In the genomic region with DNA sequence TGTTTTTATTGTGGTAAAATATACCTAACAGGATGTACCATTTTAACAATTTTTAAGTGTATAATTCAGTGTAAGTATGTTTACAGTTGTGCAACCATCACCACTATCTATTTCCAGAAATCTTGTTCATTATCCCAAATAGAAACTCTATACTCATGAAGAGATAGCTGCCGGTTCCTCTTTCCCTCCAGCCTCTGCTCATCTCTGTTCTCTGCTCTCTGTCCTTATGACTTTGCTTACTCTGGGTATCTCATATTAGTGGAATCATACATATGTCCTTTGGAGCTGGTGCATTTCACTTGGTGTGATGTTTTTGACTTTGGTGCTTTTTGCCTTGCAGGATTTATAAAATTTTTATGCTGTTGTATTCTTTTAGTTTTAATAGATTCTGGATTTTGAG, we compare ENCODE assay signal across 29 cellular contexts. TPM values are rescaled to one million over a fixed set of nuclear protein-coding genes. Genes with fewer than 3 reads are reported as not detected.
DNase-seq lines count a peak whose midpoint lies in the region; ATAC-seq and TF ChIP-seq lines count a peak whose summit lies in the region.
"Had no signal": no experiment of that assay in that cellular context is flagged by ENCODE, and none has a peak within 500 bp of the region (broad histone marks: within the 10 kb centered on the region; RNA-seq: fewer than 3 reads in every experiment).

No MANE protein-coding gene starts in this region.

- no peak overlapping the region for H3K4me3 ChIP-seq in CD8-positive, alpha-beta T cell (ENCODE audit: low read depth, low read length)
- no peak overlapping the region for H3K4me3 ChIP-seq in left ventricle myocardium inferior
- H3K4me3 ChIP-seq: coronary artery, GM23248, PC-9, SJSA1, smooth muscle cell, stomach had no signal

- H3K36me3 ChIP-seq in CD8-positive, alpha-beta T cell (ENCODE audit: insufficient read depth, low read length): peaks cover 27% of the 10 kb centered on the region
- peaks cover 41% of the 10 kb centered on the region for H3K36me3 ChIP-seq in left ventricle myocardium inferior

- H3K9me3 Mint-ChIP-seq in CD8-positive, alpha-beta T cell: peaks cover 10% of the 10 kb centered on the region
- peaks cover 11% of the 10 kb centered on the region for H3K9me3 Mint-ChIP-seq in dendritic cell treated with granulocyte-macrophage colony-stimulating factor and Interleukin-4, amounts not matched to agents 40 ng/mL and 50 ng/mL, for 4 days

- peaks cover 87% of the 10 kb centered on the region for H3K4me1 Mint-ChIP-seq in CD8-positive, alpha-beta T cell (ENCODE audit: low read depth)
- H3K4me1 Mint-ChIP-seq in dendritic cell treated with granulocyte-macrophage colony-stimulating factor and Interleukin-4, amounts not matched to agents 40 ng/mL and 50 ng/mL, for 4 days (ENCODE audit: low read depth): peaks cover 21% of the 10 kb centered on the region

- H3K4me3 Mint-ChIP-seq in CD8-positive, alpha-beta T cell: peak overlapping the region; percentile 2
- no peak overlapping the region for H3K4me3 Mint-ChIP-seq in dendritic cell treated with granulocyte-macrophage colony-stimulating factor and Interleukin-4, amounts not matched to agents 40 ng/mL and 50 ng/mL, for 4 days
- H3K4me3 Mint-ChIP-seq: activated T-helper 1 cell treated with anti-CD3 and anti-CD28 coated beads, Interleukin-12 subunit alpha, Interleukin-12 subunit beta, Interleukin-2, Interleukin-4 antibody, amounts not matched to agents 30 ng/mL and 10 ng/mL and 1 ng/mL, durations not matched to agents 14 hours and 24 hours and 36 hours; HFFc6; naive B cell had no signal

- DNase-seq in SIG-M5 treated with dmso at 0.1 percent for 504 hours (lab: John Stamatoyannopoulos, UW; ENCODE audit: unreplicated experiment) (peak; percentile 74), SIG-M5 (lab: John Stamatoyannopoulos, UW) (no peak), OCI-M1 (lab: John Stamatoyannopoulos, UW) (peak; percentile 33), left ventricle myocardium inferior (no peak)
- no peak for DNase-seq in CD8-positive, alpha-beta T cell
- DNase-seq: activated CD4-positive, alpha-beta T cell treated with anti-CD3 and anti-CD28 coated beads, Interleukin-2, amount 50 U/mL, for 4 hours; amniotic stem cell; COR-L47; DND-41; glutamatergic neuron; GM23248; HFFc6; naive B cell; NCI-H1105; NCI-H2029 treated with DMSO at 0.1 percent for 48 hours; NCI-H345; NCI-H774; PC-9; stomach; T-helper 2 cell; trophoblast cell had no signal

- intact Hi-C loops in CD8-positive, alpha-beta T cell (cut with DNase I, micrococcal nuclease): no loop called here
- intact Hi-C loops in dendritic cell treated with granulocyte-macrophage colony-stimulating factor and Interleukin-4, amounts not matched to agents 40 ng/mL and 50 ng/mL, for 4 days (cut with micrococcal nuclease): no loop called here
- intact Hi-C loops in left ventricle myocardium inferior (cut with micrococcal nuclease): no loop called here

- no peaks in the 10 kb centered on the region for H3K27me3 Mint-ChIP-seq in CD8-positive, alpha-beta T cell (ENCODE audit: low read depth)
- no peaks in the 10 kb centered on the region for H3K27me3 Mint-ChIP-seq in dendritic cell treated with granulocyte-macrophage colony-stimulating factor and Interleukin-4, amounts not matched to agents 40 ng/mL and 50 ng/mL, for 4 days
- H3K27me3 Mint-ChIP-seq: naive B cell had no signal

- no peaks in the 10 kb centered on the region for H3K9me3 ChIP-seq in CD8-positive, alpha-beta T cell (ENCODE audit: low read length)
- H3K9me3 ChIP-seq in left ventricle myocardium inferior (replicated peaks): peaks cover 10% of the 10 kb centered on the region
- H3K9me3 ChIP-seq: SJSA1 had no signal

- no peak for ATAC-seq in CD8-positive, alpha-beta T cell
- ATAC-seq in GM21381 (IDR thresholded peaks at IDR 0.05; ENCODE audit: unreplicated experiment) (no peak), GM18498 (IDR thresholded peaks at IDR 0.05; ENCODE audit: unreplicated experiment) (no peak)

- no peaks in the 10 kb centered on the region for H3K27me3 ChIP-seq in CD8-positive, alpha-beta T cell (ENCODE audit: insufficient read depth, low read length)
- no peaks in the 10 kb centered on the region for H3K27me3 ChIP-seq in left ventricle myocardium inferior (ENCODE audit: low read depth)
- H3K27me3 ChIP-seq: SJSA1, stomach had no signal

- H3K4me1 ChIP-seq in CD8-positive, alpha-beta T cell (ENCODE audit: insufficient read depth, low read length): peaks cover 66% of the 10 kb centered on the region
- H3K4me1 ChIP-seq in left ventricle myocardium inferior: peaks cover 35% of the 10 kb centered on the region

- H3K36me3 Mint-ChIP-seq in CD8-positive, alpha-beta T cell: peaks cover 82% of the 10 kb centered on the region
- H3K36me3 Mint-ChIP-seq in dendritic cell treated with granulocyte-macrophage colony-stimulating factor and Interleukin-4, amounts not matched to agents 40 ng/mL and 50 ng/mL, for 4 days (ENCODE audit: low read depth): peaks cover 64% of the 10 kb centered on the region

- peak overlapping the region; percentile 7 for H3K27ac Mint-ChIP-seq in CD8-positive, alpha-beta T cell
- H3K27ac Mint-ChIP-seq in dendritic cell treated with granulocyte-macrophage colony-stimulating factor and Interleukin-4, amounts not matched to agents 40 ng/mL and 50 ng/mL, for 4 days: peak overlapping the region; percentile 15
- H3K27ac Mint-ChIP-seq: HFFc6, naive B cell had no signal

- CTCF ChIA-PET in CD8-positive, alpha-beta T cell (lab: Charles Lee): no interaction called here

- no peak overlapping the region for H3K27ac ChIP-seq in CD8-positive, alpha-beta T cell (ENCODE audit: low read depth, low read length)
- H3K27ac ChIP-seq in left ventricle myocardium inferior (replicated peaks): no peak overlapping the region
- H3K27ac ChIP-seq: 22Rv1, coronary artery, GM23248, PC-9, SJSA1, stomach had no signal

- POLR2A ChIA-PET in CD8-positive, alpha-beta T cell (lab: Charles Lee): no interaction called here

- TF ChIP-seq CTCF in CD8-positive, alpha-beta T cell (IDR thresholded peaks at IDR 0.05): no peak
- TF ChIP-seq CTCF in left ventricle myocardium inferior (IDR thresholded peaks at IDR 0.05; ENCODE audit: borderline replicate concordance): no peak

RNA-seq across cellular contexts. Expression of a gene that starts 19.4 kb away (rescaled TPM):
- total RNA-seq in CD8-positive, alpha-beta T cell: 100 to 1,000 TPM; 341 TPM
- total RNA-seq in left ventricle myocardium inferior: 36.0 TPM

Comparison
In these comparisons a context has a peak if more than half of its experiments do, and no peak if none do; other contexts are left out.
1. DNase-seq: peak in SIG-M5 treated with dmso at 0.1 percent for 504 hours (single experiment) and OCI-M1 (single experiment); none in SIG-M5 (single experiment), CD8-positive, alpha-beta T cell (0 of 7) and left ventricle myocardium inferior (single experiment).